Comparison of ENCODE assay signal across 25 cellular contexts in the genomic region with DNA sequence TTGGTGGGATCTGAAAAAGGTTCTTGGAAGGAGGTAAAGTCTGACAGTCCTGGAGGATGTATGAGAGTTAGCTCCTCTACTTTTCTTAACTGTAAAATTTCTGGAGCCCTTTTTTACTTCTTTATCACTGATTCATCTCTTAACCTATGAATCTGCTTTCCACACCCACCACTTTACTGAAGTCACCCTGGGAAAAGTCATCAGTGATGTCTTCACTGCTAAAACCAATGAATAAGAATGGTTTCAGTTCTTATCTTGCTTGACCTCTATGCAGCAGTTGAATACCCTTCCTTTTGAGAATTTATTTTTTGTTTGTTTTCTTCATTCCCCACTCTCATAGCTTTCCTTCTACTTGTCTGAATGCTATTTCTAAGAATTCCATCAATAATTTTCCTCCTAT.
"Had no signal": no experiment of that assay in that cellular context is flagged by ENCODE, and none has a peak within 500 bp of the region (broad histone marks: within the 10 kb centered on the region; RNA-seq: fewer than 3 reads in every experiment).

No MANE protein-coding gene starts in this region.

- H3K4me2 ChIP-seq: hepatocyte had no signal

- H3K4me3 Mint-ChIP-seq: endodermal cell, memory B cell, mesothelial cell of epicardium, natural killer cell, neural crest cell had no signal

- ATAC-seq: foreskin keratinocyte, left cardiac atrium, lower lobe of right lung, natural killer cell, sciatic nerve had no signal

- H3K27ac ChIP-seq: foreskin keratinocyte, hepatocyte, left ventricle myocardium inferior, lower lobe of right lung, spleen, tibial artery, upper lobe of left lung, uterus had no signal

- H3K27ac Mint-ChIP-seq: endodermal cell, memory B cell, mesothelial cell of epicardium, natural killer cell had no signal

- DNase-seq: dermis blood vessel endothelial cell; effector CD4-positive, alpha-beta T cell; endodermal cell; erythroblast; foreskin keratinocyte; head of caudate nucleus; kidney; left cardiac atrium; left ventricle myocardium inferior; lower lobe of right lung; natural killer cell; posterior cingulate gyrus; spleen; stimulated activated CD4-positive, alpha-beta T cell treated with anti-CD3 and anti-CD28 coated beads, Interleukin-15, amount 100 ng/mL, for 24 hours; stimulated activated CD4-positive, alpha-beta T cell treated with anti-CD3 and anti-CD28 coated beads, Interleukin-1b, Interleukin-23, amount 100 ng/mL, for 48 hours; stimulated activated CD4-positive, alpha-beta T cell treated with anti-CD3 and anti-CD28 coated beads, Interleukin-4, amount 100 ng/mL, for 24 hours; stimulated activated naive CD4-positive, alpha-beta T cell treated with Interleukin-2 at 50 U/mL for 16 hours; tibial artery; upper lobe of left lung; uterus had no signal

- H3K4me1 ChIP-seq: foreskin keratinocyte, lower lobe of right lung, spleen, tibial artery, upper lobe of left lung, uterus had no signal

- H3K4me3 ChIP-seq: hepatocyte, left ventricle myocardium inferior, lower lobe of right lung, spleen, tibial artery, upper lobe of left lung, uterus had no signal

- H3K79me2 ChIP-seq: hepatocyte had no signal

- H2AFZ ChIP-seq: hepatocyte had no signal

- H3K9me3 Mint-ChIP-seq: endodermal cell, memory B cell, mesothelial cell of epicardium, natural killer cell, neural crest cell had no signal

- H3K4me1 Mint-ChIP-seq: endodermal cell, memory B cell, natural killer cell had no signal

- H3K9me3 ChIP-seq: left ventricle myocardium inferior, lower lobe of right lung, spleen, tibial artery, upper lobe of left lung, uterus had no signal

- H3K36me3 ChIP-seq: left ventricle myocardium inferior, lower lobe of right lung, spleen, tibial artery, upper lobe of left lung, uterus had no signal

- H3K36me3 Mint-ChIP-seq: memory B cell, mesothelial cell of epicardium, natural killer cell had no signal

- H3K27me3 ChIP-seq: foreskin keratinocyte, hepatocyte, spleen, tibial artery, upper lobe of left lung, uterus had no signal
